Comparison of ENCODE assay signal across 8 cellular contexts in genomic region chr10:63628526-63629362, GRCh38.
DNase-seq lines count a peak whose midpoint lies in the region; ATAC-seq, FAIRE-seq and TF ChIP-seq lines count a peak whose summit lies in the region.

No MANE protein-coding gene starts in this region.

- H4K20me1 ChIP-seq in PC-9 (ENCODE audit: insufficient read depth), result no peaks in the 10 kb centered on the region

- H3K79me2 ChIP-seq in PC-9 (ENCODE audit: low read depth), result no peaks in the 10 kb centered on the region

- DNase-seq in GM10248 (ENCODE audit: extremely low spot score) (peak; percentile 58), KG1 (lab: John Stamatoyannopoulos, UW) (peak; percentile 78), PC-9 (peak in 1 of 2 experiments; percentile 8), cerebellar cortex (ENCODE audit: low spot score) (peak; percentile 84), kidney (peak; percentile 76), small intestine (peak; percentile 91), NK-92 (lab: John Stamatoyannopoulos, UW; ENCODE audit: unreplicated experiment) (no peak)

- CTCF ChIA-PET in GM10248 (lab: Yijun Ruan, JAX), result interaction anchor here (0.7 to 8.6 kb wide), 60 partner anchors 10 to 1101 kb away, joined by 3 to 115 read pairs (median 4); no protein-coding TSS in a partner anchor
- CTCF ChIA-PET in PC-9 (lab: Charles Lee), result interaction anchor here (0.6 to 2.1 kb wide), 7 partner anchors 59 to 462 kb away, joined by 3 to 9 read pairs (median 3); no protein-coding TSS in a partner anchor

- peak; percentile 29 for ATAC-seq in GM21786 (IDR thresholded peaks at IDR 0.05; ENCODE audit: unreplicated experiment)

- H3K27me3 ChIP-seq in PC-9 (ENCODE audit: insufficient read depth, low read depth) (no peaks in the 10 kb centered on the region), small intestine (ENCODE audit: control insufficient read depth in 2 of 2, insufficient read depth in 2 of 2, low read length in 2 of 2) (no peaks in the 10 kb centered on the region)

- H3K4me1 ChIP-seq in PC-9 (replicated peaks; ENCODE audit: insufficient read depth) (peaks cover 18% of the 10 kb centered on the region), kidney (ENCODE audit: control insufficient read depth in 1 of 2, insufficient read depth in 1 of 2, low read depth in 1 of 2, low read length in 2 of 2) (peaks cover 8 to 10% of the 10 kb centered on the region in 2 donors), small intestine (ENCODE audit: control insufficient read depth in 2 of 2, insufficient read depth in 1 of 2, low read depth in 1 of 2, low read length in 1 of 2) (peaks cover 2 to 3% of the 10 kb centered on the region in 2 donors)

- peak overlapping the region; percentile 46; the same call in 1 of the 2 replicates for H2AFZ ChIP-seq in PC-9

- TF ChIP-seq CTCF in GM10248 (IDR thresholded peaks at IDR 0.05; ENCODE audit: control extremely low read depth, extremely low read depth, low read depth, missing control alignments) (no peak), PC-9 (conservative IDR thresholded peaks at IDR 0.05) (no peak), kidney (IDR thresholded peaks at IDR 0.05; ENCODE audit: borderline replicate concordance, extremely low read depth, insufficient read depth) (no peak)

- no peaks in the 10 kb centered on the region for H3K9me2 ChIP-seq in PC-9 (ENCODE audit: insufficient read depth)

- H3K9me3 ChIP-seq in PC-9 (ENCODE audit: insufficient read depth, low read depth), result no peaks in the 10 kb centered on the region
- no peaks in the 10 kb centered on the region for H3K9me3 ChIP-seq in kidney (ENCODE audit: control insufficient read depth in 1 of 2, low read length in 2 of 2)
- no peaks in the 10 kb centered on the region for H3K9me3 ChIP-seq in small intestine (ENCODE audit: control insufficient read depth, low read depth)

- H3K4me3 ChIP-seq in PC-9 (peak overlapping the region; percentile 76; the same call in 1 of the 2 replicates), kidney (ENCODE audit: low read length in 2 of 2) (peak overlapping the region; percentile 78 to 82), small intestine (ENCODE audit: low read depth in 1 of 2, low read length in 2 of 2) (peak overlapping the region; percentile 6 to 62)

- BruUV-seq in PC-9 (replicated peaks; lab: Mats Ljungman, UMichigan), result no TSS peak

- intact Hi-C loops in PC-9 (cut with micrococcal nuclease; ENCODE audit: unreplicated experiment), result loop anchor here (1.0 to 2.0 kb wide), 7 partner anchors 84 to 461 kb away; partner anchors contain the start of genes JMJD1C and REEP3
- intact Hi-C loops in kidney (cut with DNase I), result loop anchor here (5.0 kb wide), 1 partner anchor 356 kb away; no protein-coding TSS in a partner anchor

- H3K36me3 ChIP-seq in PC-9 (ENCODE audit: low read depth), result no peaks in the 10 kb centered on the region
- no peaks in the 10 kb centered on the region for H3K36me3 ChIP-seq in kidney (ENCODE audit: control insufficient read depth in 1 of 2, insufficient read depth in 2 of 2, low read length in 2 of 2)
- H3K36me3 ChIP-seq in small intestine (ENCODE audit: control insufficient read depth in 2 of 2, insufficient read depth in 2 of 2, low read length in 2 of 2), result no peaks in the 10 kb centered on the region

- H3K27ac ChIP-seq in PC-9, result no peak overlapping the region
- peak overlapping the region; percentile 91 to 94 for H3K27ac ChIP-seq in kidney (ENCODE audit: low read depth in 2 of 2, low read length in 2 of 2)
- H3K27ac ChIP-seq in small intestine (ENCODE audit: low read depth in 1 of 2, low read length in 1 of 2), result peak overlapping the region; percentile 98 to 100

- H3F3A ChIP-seq in PC-9 (ENCODE audit: insufficient read depth, low read depth), result peaks cover 9% of the 10 kb centered on the region

- peak overlapping the region; percentile 44 to 67 for H3K9ac ChIP-seq in kidney (ENCODE audit: low read length in 2 of 2)

- peak overlapping the region; percentile 85 for H3K4me2 ChIP-seq in PC-9

- POLR2A ChIA-PET in GM10248 (lab: Yijun Ruan, JAX), result interaction anchor here (0.5 to 1.0 kb wide), 2 partner anchors 359 to 1101 kb away, joined by 3 read pairs; no protein-coding TSS in a partner anchor
- POLR2A ChIA-PET in PC-9 (lab: Charles Lee; ENCODE audit: unreplicated experiment), result interaction anchor here (0.6 to 1.3 kb wide), 5 partner anchors 92 to 1362 kb away, joined by 3 to 4 read pairs (median 3); no protein-coding TSS in a partner anchor

- FAIRE-seq in kidney (lab: Jason Lieb, UNC) (no peak), small intestine (lab: Jason Lieb, UNC) (no peak)

- 2 to 7% (median 4%) methylated on average over 16 of the region's 16 CpGs for WGBS in small intestine, 3 donors
